In the genomic region with DNA sequence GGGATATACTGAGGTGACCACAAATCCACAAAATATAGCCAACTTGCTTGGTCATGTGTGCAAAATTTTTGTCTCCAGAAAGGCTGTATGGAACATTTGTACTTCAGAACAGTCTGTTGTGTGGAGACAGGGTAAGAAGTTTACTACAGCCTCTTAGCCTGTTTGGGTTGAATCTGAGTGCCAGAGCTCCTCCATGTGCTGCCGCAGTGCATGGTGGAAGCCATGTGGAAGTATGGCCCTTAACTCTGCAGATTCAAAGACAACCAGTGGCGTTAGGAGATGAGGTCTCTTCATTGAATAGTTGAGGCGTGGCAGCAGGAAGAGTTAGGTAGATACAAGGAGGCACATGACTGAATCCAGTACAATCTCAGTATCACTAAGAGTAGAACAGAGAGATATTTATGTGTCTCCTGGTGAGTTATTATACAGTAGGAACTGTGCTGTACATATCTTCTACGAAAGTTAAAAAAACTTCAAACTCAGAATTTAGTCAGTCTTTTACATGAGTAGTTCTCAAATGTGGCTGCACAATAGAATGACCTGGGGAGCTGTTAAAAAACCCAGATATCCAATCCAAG, we compare ENCODE assay signal across 13 cellular contexts.
"Had no signal": no experiment of that assay in that cellular context is flagged by ENCODE, and none has a peak within 500 bp of the region (broad histone marks: within the 10 kb centered on the region; RNA-seq: fewer than 3 reads in every experiment).

No MANE protein-coding gene starts in this region.

- H3K9me3 ChIP-seq: colonic mucosa, left lung, psoas muscle, spleen, testis had no signal

- H3K27ac ChIP-seq: cardiac muscle cell, colonic mucosa, psoas muscle, testis had no signal

- H3K36me3 ChIP-seq: colonic mucosa had no signal

- H3K27me3 ChIP-seq: cardiac muscle cell, colonic mucosa, left lung, spleen, testis had no signal

- H3K27ac Mint-ChIP-seq: nephron; T-helper 2 cell treated with Interferon-gamma antibody and Interleukin-4, amounts not matched to agents 5 μg/mL and 100 μg/mL, for 36 hours had no signal

- H3K9me3 Mint-ChIP-seq: nephron; T-helper 2 cell treated with Interferon-gamma antibody and Interleukin-4, amounts not matched to agents 5 μg/mL and 100 μg/mL, for 36 hours had no signal

- H3K4me3 ChIP-seq: cardiac muscle cell, colonic mucosa, left lung, psoas muscle, spleen, testis had no signal

- DNase-seq: activated CD4-positive, alpha-beta T cell treated with anti-CD3 and anti-CD28 coated beads for 1 hour; colonic mucosa; effector memory CD4-positive, alpha-beta T cell; left lung; psoas muscle; spleen; stimulated activated CD4-positive, alpha-beta T cell treated with anti-CD3 and anti-CD28 coated beads, Interleukin-1b, Interleukin-23, amount 100 ng/mL, for 48 hours; stimulated activated naive CD4-positive, alpha-beta T cell treated with Interleukin-2 at 50 U/mL for 16 hours; testis had no signal

- ATAC-seq: left lung, psoas muscle, sciatic nerve had no signal

- H3K4me3 Mint-ChIP-seq: nephron; T-helper 2 cell treated with Interferon-gamma antibody and Interleukin-4, amounts not matched to agents 5 μg/mL and 100 μg/mL, for 36 hours had no signal

- H3K4me1 ChIP-seq: colonic mucosa, psoas muscle, testis had no signal
